ENCODE assay signal across 1 cellular context in the genomic region with DNA sequence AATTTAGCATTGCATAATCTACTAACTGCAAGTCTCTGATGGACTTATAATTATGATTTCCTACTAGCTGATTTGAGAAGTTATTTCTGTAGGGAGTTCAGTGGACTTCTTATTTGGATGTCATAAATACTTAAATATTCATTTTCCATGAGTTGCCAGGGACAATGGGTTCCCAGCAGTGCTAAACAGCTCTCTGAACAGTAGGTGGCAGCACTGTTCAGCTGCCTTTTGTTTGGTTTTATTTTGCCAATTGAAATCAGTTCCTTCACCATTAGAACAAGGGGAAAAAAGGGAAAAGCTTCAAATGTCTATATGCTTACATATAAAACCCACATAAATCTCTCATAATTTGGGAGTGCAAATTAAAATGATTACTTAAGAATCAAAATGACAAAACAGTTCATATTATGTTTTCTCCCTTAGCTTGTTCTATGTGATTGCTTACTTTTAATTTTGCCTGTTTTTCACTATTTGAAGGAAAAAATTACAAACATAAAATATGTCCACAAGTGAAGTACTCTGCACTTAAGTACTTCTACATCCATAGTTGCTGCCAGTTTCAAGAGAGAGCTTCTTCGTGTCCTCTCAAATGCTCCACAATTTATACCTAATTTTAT.
TF ChIP-seq lines count a peak whose summit lies in the region.

No MANE protein-coding gene starts in this region.

TF ChIP-seq in SK-N-SH, 30 proteins besides CTCF, POLR2A, EP300 and RAD21:
- TF ChIP-seq JUND (IDR thresholded peaks at IDR 0.05) (no peak), SMC3 (IDR thresholded peaks at IDR 0.05; ENCODE audit: low read depth, low read length) (peak; percentile 67), RFX5 (IDR thresholded peaks at IDR 0.05; ENCODE audit: low read length) (peak; percentile 46; the same call in 1 of the 2 replicates)
